16 cellular contexts compared by ENCODE assay signal in the genomic region with DNA sequence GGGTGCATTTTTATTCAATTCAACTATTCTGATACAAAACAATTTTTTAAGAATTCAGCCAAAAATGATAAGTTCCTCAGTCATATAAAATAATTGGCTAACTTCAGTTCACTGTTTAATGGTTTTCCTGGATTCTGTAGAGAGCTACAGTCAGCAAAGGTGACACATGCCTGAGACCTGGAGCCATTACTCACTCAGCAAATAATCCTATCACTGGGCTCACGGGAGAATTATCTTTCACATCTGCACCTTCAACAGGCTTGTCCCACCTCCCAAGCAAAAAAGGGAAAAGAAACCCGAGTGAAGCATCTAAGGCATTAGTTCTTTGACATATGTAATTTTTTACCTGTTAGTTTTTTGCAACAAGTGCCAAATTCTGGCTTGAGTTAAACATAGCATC. TPM values are rescaled to one million over a fixed set of nuclear protein-coding genes. Genes with fewer than 3 reads are reported as not detected.
DNase-seq lines count a peak whose midpoint lies in the region; ATAC-seq and TF ChIP-seq lines count a peak whose summit lies in the region.
"Had no signal": no experiment of that assay in that cellular context is flagged by ENCODE, and none has a peak within 500 bp of the region (broad histone marks: within the 10 kb centered on the region; RNA-seq: fewer than 3 reads in every experiment).

No MANE protein-coding gene starts in this region.

- H3K36me3 Mint-ChIP-seq in GM23338 (ENCODE audit: low read depth), result no peaks in the 10 kb centered on the region
- H3K36me3 Mint-ChIP-seq in progenitor cell of endocrine pancreas (ENCODE audit: insufficient read depth), result no peaks in the 10 kb centered on the region
- H3K36me3 Mint-ChIP-seq: CD8-positive, alpha-beta memory T cell had no signal

- H3K9me3 ChIP-seq in RWPE2 (ENCODE audit: severe bottlenecking), result no peaks in the 10 kb centered on the region
- H3K9me3 ChIP-seq in hepatocyte (ENCODE audit: low read depth), result no peaks in the 10 kb centered on the region
- H3K9me3 ChIP-seq: BLaER1 treated with 17β-estradiol and CSF1 and Interleukin-3, amounts not matched to agents 10 nM and 100 nM had no signal

- WGBS in hepatocyte (ENCODE audit: low lambda C conversion rate, missing lambda C conversion rate), result 15% methylated on average over 2 of the region's 2 CpGs

- H3K9me2 ChIP-seq in GM23338 (ENCODE audit: insufficient read depth) (peaks cover 5% of the 10 kb centered on the region; the same call in 1 of the 2 replicates), hepatocyte (replicated peaks; ENCODE audit: insufficient read depth) (no peaks in the 10 kb centered on the region)

- ATAC-seq in GM23338 (no peak), RWPE2 (ENCODE audit: low read depth) (peak; percentile 70), GM21390 (IDR thresholded peaks at IDR 0.05; ENCODE audit: unreplicated experiment) (no peak)
- ATAC-seq: K562 had no signal

- H3K27ac Mint-ChIP-seq in GM23338 (no peak overlapping the region), progenitor cell of endocrine pancreas (peak overlapping the region; percentile 81)
- H3K27ac Mint-ChIP-seq: CD8-positive, alpha-beta memory T cell had no signal

- TF ChIP-seq CTCF in GM23338 (conservative IDR thresholded peaks at IDR 0.05; ENCODE audit: low read depth in 2 of 2) (no peak), RWPE2 (IDR thresholded peaks at IDR 0.05; ENCODE audit: poor library complexity, severe bottlenecking) (no peak), hepatocyte (IDR thresholded peaks at IDR 0.05; ENCODE audit: poor library complexity) (no peak), progenitor cell of endocrine pancreas (IDR thresholded peaks at IDR 0.05; ENCODE audit: unreplicated experiment) (no peak)

- H3K27ac ChIP-seq in GM23338 (ENCODE audit: low read depth), result no peak overlapping the region
- H3K27ac ChIP-seq in RWPE2 (ENCODE audit: poor library complexity, severe bottlenecking), result no peak overlapping the region
- peak overlapping the region; percentile 26 for H3K27ac ChIP-seq in hepatocyte
- H3K27ac ChIP-seq: BLaER1 treated with 17β-estradiol and CSF1 and Interleukin-3, amounts not matched to agents 10 nM and 100 nM; PC-9 had no signal

- H3F3A ChIP-seq in GM23338 (replicated peaks; ENCODE audit: low read depth), result peaks cover 10% of the 10 kb centered on the region; the same call in 1 of the 2 replicates

- H4K20me1 ChIP-seq in GM23338 (replicated peaks; ENCODE audit: insufficient read depth), result no peaks in the 10 kb centered on the region
- no peaks in the 10 kb centered on the region for H4K20me1 ChIP-seq in hepatocyte (ENCODE audit: insufficient read depth, poor library complexity, severe bottlenecking)
- H4K20me1 ChIP-seq: BLaER1 treated with 17β-estradiol and CSF1 and Interleukin-3, amounts not matched to agents 10 nM and 100 nM had no signal

- peaks cover 52% of the 10 kb centered on the region for H3K27me3 ChIP-seq in GM23338 (ENCODE audit: insufficient read depth)
- H3K27me3 ChIP-seq in RWPE2 (ENCODE audit: insufficient read depth, poor library complexity, severe bottlenecking), result peaks cover under 1% of the 10 kb centered on the region
- peaks cover 6% of the 10 kb centered on the region for H3K27me3 ChIP-seq in hepatocyte
- H3K27me3 ChIP-seq: BLaER1 treated with 17β-estradiol and CSF1 and Interleukin-3, amounts not matched to agents 10 nM and 100 nM had no signal

- H3K4me1 Mint-ChIP-seq in GM23338 (peaks cover 23% of the 10 kb centered on the region), progenitor cell of endocrine pancreas (ENCODE audit: low read depth) (peaks cover 53% of the 10 kb centered on the region)
- H3K4me1 Mint-ChIP-seq: CD8-positive, alpha-beta memory T cell had no signal

- H2AFZ ChIP-seq in GM23338 (no peak overlapping the region), hepatocyte (no peak overlapping the region)
- H2AFZ ChIP-seq: PC-9 had no signal

- H3K9me3 Mint-ChIP-seq in GM23338 (no peaks in the 10 kb centered on the region), progenitor cell of endocrine pancreas (ENCODE audit: low read depth) (peaks cover 3% of the 10 kb centered on the region)
- H3K9me3 Mint-ChIP-seq: H9 had no signal

- H3K4me1 ChIP-seq in GM23338 (ENCODE audit: insufficient read depth), result peaks cover 23% of the 10 kb centered on the region
- no peaks in the 10 kb centered on the region for H3K4me1 ChIP-seq in RWPE2 (ENCODE audit: insufficient read depth, poor library complexity, severe bottlenecking)
- no peaks in the 10 kb centered on the region for H3K4me1 ChIP-seq in hepatocyte (ENCODE audit: insufficient read depth)

- no peak for DNase-seq in GM23338 (ENCODE audit: low spot score)
- no peak for DNase-seq in RWPE2 (ENCODE audit: low spot score)
- peak; percentile 57 for DNase-seq in hepatocyte (ENCODE audit: low spot score)
- no peak for DNase-seq in progenitor cell of endocrine pancreas (ENCODE audit: low spot score, unreplicated experiment)
- DNase-seq in activated CD4-positive, alpha-beta T cell treated with anti-CD3 and anti-CD28 coated beads for 4 hours, result no peak
- no peak for DNase-seq in activated T-cell treated with anti-CD3 and anti-CD28 coated beads, Interleukin-2, amount 50 U/mL, for 1 hour
- DNase-seq: CD8-positive, alpha-beta memory T cell; GDM1; H9; NCI-H1105; NCI-H510A; PC-9 had no signal

- H3K4me3 Mint-ChIP-seq in GM23338 (no peak overlapping the region; the same call in 2 of the 3 replicates), progenitor cell of endocrine pancreas (ENCODE audit: low read depth) (no peak overlapping the region)
- H3K4me3 Mint-ChIP-seq: CD8-positive, alpha-beta memory T cell had no signal

- H3K27me3 Mint-ChIP-seq in GM23338 (ENCODE audit: insufficient read depth, low read depth, poor library complexity) (peaks cover 8% of the 10 kb centered on the region), progenitor cell of endocrine pancreas (no peaks in the 10 kb centered on the region)
- H3K27me3 Mint-ChIP-seq: CD8-positive, alpha-beta memory T cell had no signal

- H3K4me2 ChIP-seq in GM23338, result peak overlapping the region; percentile 56
- no peak overlapping the region for H3K4me2 ChIP-seq in hepatocyte
- H3K4me2 ChIP-seq: BLaER1 treated with 17β-estradiol and CSF1 and Interleukin-3, amounts not matched to agents 10 nM and 100 nM; PC-9 had no signal

- H3K4me3 ChIP-seq in GM23338 (peak overlapping the region; percentile 28; the same call in 1 of the 2 replicates), RWPE2 (ENCODE audit: severe bottlenecking) (no peak overlapping the region), hepatocyte (no peak overlapping the region)
- H3K4me3 ChIP-seq: BLaER1 treated with 17β-estradiol and CSF1 and Interleukin-3, amounts not matched to agents 10 nM and 100 nM; K562; PC-9 had no signal

- no peaks in the 10 kb centered on the region for H3K36me3 ChIP-seq in GM23338 (ENCODE audit: insufficient read depth)
- no peaks in the 10 kb centered on the region for H3K36me3 ChIP-seq in RWPE2 (ENCODE audit: low read depth)
- H3K36me3 ChIP-seq in hepatocyte (replicated peaks; ENCODE audit: insufficient read depth, low read depth), result no peaks in the 10 kb centered on the region
- H3K36me3 ChIP-seq: BLaER1 treated with 17β-estradiol and CSF1 and Interleukin-3, amounts not matched to agents 10 nM and 100 nM had no signal

- H3K79me2 ChIP-seq in GM23338 (replicated peaks; ENCODE audit: insufficient read depth), result no peaks in the 10 kb centered on the region
- H3K79me2 ChIP-seq in hepatocyte, result no peaks in the 10 kb centered on the region

TF ChIP-seq in GM23338, 12 proteins besides CTCF, POLR2A, EP300 and RAD21 (continues in another document):
- no peak for TF ChIP-seq CREB1 (CRISPR knock-in tag; IDR thresholded peaks at IDR 0.05; ENCODE audit: low read depth)
- TF ChIP-seq POLR2AphosphoS5 (IDR thresholded peaks at IDR 0.05; ENCODE audit: low read depth), result no peak
- TF ChIP-seq EZH2phosphoT487 (IDR thresholded peaks at IDR 0.05; ENCODE audit: unreplicated experiment), result no peak
- no peak for TF ChIP-seq ZNF114 (CRISPR knock-in tag; IDR thresholded peaks at IDR 0.05)
- TF ChIP-seq, protein P1, sequence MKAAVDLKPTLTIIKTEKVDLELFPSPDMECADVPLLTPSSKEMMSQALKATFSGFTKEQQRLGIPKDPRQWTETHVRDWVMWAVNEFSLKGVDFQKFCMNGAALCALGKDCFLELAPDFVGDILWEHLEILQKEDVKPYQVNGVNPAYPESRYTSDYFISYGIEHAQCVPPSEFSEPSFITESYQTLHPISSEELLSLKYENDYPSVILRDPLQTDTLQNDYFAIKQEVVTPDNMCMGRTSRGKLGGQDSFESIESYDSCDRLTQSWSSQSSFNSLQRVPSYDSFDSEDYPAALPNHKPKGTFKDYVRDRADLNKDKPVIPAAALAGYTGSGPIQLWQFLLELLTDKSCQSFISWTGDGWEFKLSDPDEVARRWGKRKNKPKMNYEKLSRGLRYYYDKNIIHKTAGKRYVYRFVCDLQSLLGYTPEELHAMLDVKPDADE (IDR thresholded peaks at IDR 0.05), result no peak
- no peak for TF ChIP-seq STAT1 (IDR thresholded peaks at IDR 0.05; ENCODE audit: unreplicated experiment)
- no peak for TF ChIP-seq EZH2 (IDR thresholded peaks at IDR 0.05; ENCODE audit: low read depth, unreplicated experiment)
- no peak for TF ChIP-seq NANOG (IDR thresholded peaks at IDR 0.05; ENCODE audit: borderline replicate concordance)

RNA-seq across cellular contexts. Expression of a gene that starts 34.9 kb away (rescaled TPM):
- not detected in 2 replicates for total RNA-seq in GM23338 (2014; rRNA removed; shearing (Covaris generic))
- polyA plus RNA-seq in GM23338 (2016; fragmentation: Nextera tagmentation; extraction: Ambion mirVana) (not detected in 2 replicates), hepatocyte (13.3 and 17.5 TPM in 2 replicates)
- total RNA-seq in hepatocyte (7.9 and 11.1 TPM in 2 replicates), progenitor cell of endocrine pancreas (124 and 141 TPM in 2 replicates)
- total RNA-seq: CD8-positive, alpha-beta memory T cell; H9; PC-9; SK-MEL-5 had no signal
- polyA plus RNA-seq: CD8-positive, alpha-beta memory T cell had no signal

Comparison
In these comparisons a context has a peak if more than half of its experiments do, and no peak if none do; other contexts are left out.
1. RNA of a gene that starts 34.9 kb away (total RNA-seq): 124 to 141 TPM in progenitor cell of endocrine pancreas; 7.9 to 11.1 TPM in hepatocyte and not detected in GM23338; every median in the first group is over 10 times any median in the second.